Comparison of ENCODE assay signal across 1 cellular context in genomic region chr1:31667065-31667785, GRCh38.
TF ChIP-seq lines count a peak whose summit lies in the region.

No MANE protein-coding gene starts in this region.

TF ChIP-seq in GM23338, 12 proteins besides CTCF, POLR2A, EP300 and RAD21 (continued from another document):
- TF ChIP-seq, protein P1, sequence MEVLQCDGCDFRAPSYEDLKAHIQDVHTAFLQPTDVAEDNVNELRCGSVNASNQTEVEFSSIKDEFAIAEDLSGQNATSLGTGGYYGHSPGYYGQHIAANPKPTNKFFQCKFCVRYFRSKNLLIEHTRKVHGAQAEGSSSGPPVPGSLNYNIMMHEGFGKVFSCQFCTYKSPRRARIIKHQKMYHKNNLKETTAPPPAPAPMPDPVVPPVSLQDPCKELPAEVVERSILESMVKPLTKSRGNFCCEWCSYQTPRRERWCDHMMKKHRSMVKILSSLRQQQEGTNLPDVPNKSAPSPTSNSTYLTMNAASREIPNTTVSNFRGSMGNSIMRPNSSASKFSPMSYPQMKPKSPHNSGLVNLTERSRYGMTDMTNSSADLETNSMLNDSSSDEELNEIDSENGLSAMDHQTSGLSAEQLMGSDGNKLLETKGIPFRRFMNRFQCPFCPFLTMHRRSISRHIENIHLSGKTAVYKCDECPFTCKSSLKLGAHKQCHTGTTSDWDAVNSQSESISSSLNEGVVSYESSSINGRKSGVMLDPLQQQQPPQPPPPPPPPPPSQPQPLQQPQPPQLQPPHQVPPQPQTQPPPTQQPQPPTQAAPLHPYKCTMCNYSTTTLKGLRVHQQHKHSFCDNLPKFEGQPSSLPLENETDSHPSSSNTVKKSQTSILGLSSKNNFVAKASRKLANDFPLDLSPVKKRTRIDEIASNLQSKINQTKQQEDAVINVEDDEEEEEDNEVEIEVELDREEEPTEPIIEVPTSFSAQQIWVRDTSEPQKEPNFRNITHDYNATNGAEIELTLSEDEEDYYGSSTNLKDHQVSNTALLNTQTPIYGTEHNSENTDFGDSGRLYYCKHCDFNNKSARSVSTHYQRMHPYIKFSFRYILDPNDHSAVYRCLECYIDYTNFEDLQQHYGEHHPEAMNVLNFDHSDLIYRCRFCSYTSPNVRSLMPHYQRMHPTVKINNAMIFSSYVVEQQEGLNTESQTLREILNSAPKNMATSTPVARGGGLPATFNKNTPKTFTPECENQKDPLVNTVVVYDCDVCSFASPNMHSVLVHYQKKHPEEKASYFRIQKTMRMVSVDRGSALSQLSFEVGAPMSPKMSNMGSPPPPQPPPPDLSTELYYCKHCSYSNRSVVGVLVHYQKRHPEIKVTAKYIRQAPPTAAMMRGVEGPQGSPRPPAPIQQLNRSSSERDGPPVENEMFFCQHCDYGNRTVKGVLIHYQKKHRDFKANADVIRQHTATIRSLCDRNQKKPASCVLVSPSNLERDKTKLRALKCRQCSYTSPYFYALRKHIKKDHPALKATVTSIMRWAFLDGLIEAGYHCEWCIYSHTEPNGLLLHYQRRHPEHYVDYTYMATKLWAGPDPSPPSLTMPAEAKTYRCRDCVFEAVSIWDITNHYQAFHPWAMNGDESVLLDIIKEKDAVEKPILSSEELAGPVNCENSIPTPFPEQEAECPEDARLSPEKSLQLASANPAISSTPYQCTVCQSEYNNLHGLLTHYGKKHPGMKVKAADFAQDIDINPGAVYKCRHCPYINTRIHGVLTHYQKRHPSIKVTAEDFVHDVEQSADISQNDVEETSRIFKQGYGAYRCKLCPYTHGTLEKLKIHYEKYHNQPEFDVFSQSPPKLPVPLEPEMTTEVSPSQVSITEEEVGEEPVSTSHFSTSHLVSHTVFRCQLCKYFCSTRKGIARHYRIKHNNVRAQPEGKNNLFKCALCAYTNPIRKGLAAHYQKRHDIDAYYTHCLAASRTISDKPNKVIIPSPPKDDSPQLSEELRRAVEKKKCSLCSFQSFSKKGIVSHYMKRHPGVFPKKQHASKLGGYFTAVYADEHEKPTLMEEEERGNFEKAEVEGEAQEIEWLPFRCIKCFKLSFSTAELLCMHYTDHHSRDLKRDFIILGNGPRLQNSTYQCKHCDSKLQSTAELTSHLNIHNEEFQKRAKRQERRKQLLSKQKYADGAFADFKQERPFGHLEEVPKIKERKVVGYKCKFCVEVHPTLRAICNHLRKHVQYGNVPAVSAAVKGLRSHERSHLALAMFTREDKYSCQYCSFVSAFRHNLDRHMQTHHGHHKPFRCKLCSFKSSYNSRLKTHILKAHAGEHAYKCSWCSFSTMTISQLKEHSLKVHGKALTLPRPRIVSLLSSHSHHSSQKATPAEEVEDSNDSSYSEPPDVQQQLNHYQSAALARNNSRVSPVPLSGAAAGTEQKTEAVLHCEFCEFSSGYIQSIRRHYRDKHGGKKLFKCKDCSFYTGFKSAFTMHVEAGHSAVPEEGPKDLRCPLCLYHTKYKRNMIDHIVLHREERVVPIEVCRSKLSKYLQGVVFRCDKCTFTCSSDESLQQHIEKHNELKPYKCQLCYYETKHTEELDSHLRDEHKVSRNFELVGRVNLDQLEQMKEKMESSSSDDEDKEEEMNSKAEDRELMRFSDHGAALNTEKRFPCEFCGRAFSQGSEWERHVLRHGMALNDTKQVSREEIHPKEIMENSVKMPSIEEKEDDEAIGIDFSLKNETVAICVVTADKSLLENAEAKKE (CRISPR knock-in tag; IDR thresholded peaks at IDR 0.05): no peak
- TF ChIP-seq ZNF331 (CRISPR knock-in tag; IDR thresholded peaks at IDR 0.05; ENCODE audit: low read depth): no peak
